Comparison of ENCODE assay signal across 19 cellular contexts in genomic region chr7:99384523-99384922, GRCh38. TPM values are rescaled to one million over a fixed set of nuclear protein-coding genes. Genes with fewer than 3 reads are reported as not detected.
DNase-seq lines count a peak whose midpoint lies in the region; ATAC-seq and TF ChIP-seq lines count a peak whose summit lies in the region.
"Had no signal": no experiment of that assay in that cellular context is flagged by ENCODE, and none has a peak within 500 bp of the region (broad histone marks: within the 10 kb centered on the region; RNA-seq: fewer than 3 reads in every experiment).

No MANE protein-coding gene starts in this region.

- no peaks in the 10 kb centered on the region for H3K9me3 ChIP-seq in PC-3 (ENCODE audit: low read length)
- H3K9me3 ChIP-seq: Peyer's patch, testis had no signal

- intact Hi-C loops in PC-3 (cut with micrococcal nuclease): no loop called here

- CTCF ChIA-PET in PC-3 (lab: Charles Lee): no interaction called here

- BruUV-seq in PC-3 (replicated peaks; lab: Mats Ljungman, UMichigan): no TSS peak

- H2AFZ ChIP-seq in PC-3 (ENCODE audit: low read length): no peak overlapping the region

- H3K36me3 Mint-ChIP-seq in stimulated activated naive CD8-positive, alpha-beta T cell treated with anti-CD3 and anti-CD28 coated beads, Interleukin-15, Interleukin-2, amounts not matched to agents 100 ng/mL and 50 ng/mL, for 24 hours (ENCODE audit: low read depth): peaks cover 33% of the 10 kb centered on the region
- peaks cover 63% of the 10 kb centered on the region for H3K36me3 Mint-ChIP-seq in central memory CD8-positive, alpha-beta T cell (ENCODE audit: insufficient read depth)

- ATAC-seq in stimulated activated naive CD8-positive, alpha-beta T cell treated with anti-CD3 and anti-CD28 coated beads, Interleukin-15, Interleukin-2, amounts not matched to agents 100 U/mL and 50 U/mL, for 24 hours: no peak
- peak; percentile 16; the same call in 1 of the 2 replicates for ATAC-seq in PC-3
- ATAC-seq in central memory CD8-positive, alpha-beta T cell (replicated peaks; ENCODE audit: extremely low read depth, poor library complexity, severe bottlenecking): no peak
- no peak for ATAC-seq in stimulated activated naive CD8-positive, alpha-beta T cell treated with anti-CD3 and anti-CD28 coated beads, Interleukin-15, amount 100 ng/mL, for 72 hours
- ATAC-seq in HG02981 (IDR thresholded peaks at IDR 0.05; ENCODE audit: unreplicated experiment): no peak

- H3K36me3 ChIP-seq in PC-3 (ENCODE audit: low read depth, low read length): peaks cover 17% of the 10 kb centered on the region

- H3K79me2 ChIP-seq in PC-3 (ENCODE audit: low read length): peaks cover 29% of the 10 kb centered on the region

- peaks cover 10% of the 10 kb centered on the region; the same call in 1 of the 2 replicates for H4K20me1 ChIP-seq in PC-3 (ENCODE audit: low read length)

- H3K4me3 ChIP-seq in PC-3 (ENCODE audit: low read length): no peak overlapping the region
- H3K4me3 ChIP-seq: Peyer's patch, testis had no signal

- H3K4me1 Mint-ChIP-seq in stimulated activated naive CD8-positive, alpha-beta T cell treated with anti-CD3 and anti-CD28 coated beads, Interleukin-15, Interleukin-2, amounts not matched to agents 100 ng/mL and 50 ng/mL, for 24 hours (ENCODE audit: low read depth): peaks cover 53% of the 10 kb centered on the region
- peaks cover 37% of the 10 kb centered on the region for H3K4me1 Mint-ChIP-seq in central memory CD8-positive, alpha-beta T cell
- H3K4me1 Mint-ChIP-seq in stimulated activated naive CD8-positive, alpha-beta T cell treated with anti-CD3 and anti-CD28 coated beads, Interleukin-15, amount 100 ng/mL, for 72 hours: peaks cover 61% of the 10 kb centered on the region

- H3K9ac ChIP-seq in PC-3 (ENCODE audit: low read length): no peak overlapping the region

- no peaks in the 10 kb centered on the region for H3K27me3 Mint-ChIP-seq in stimulated activated naive CD8-positive, alpha-beta T cell treated with anti-CD3 and anti-CD28 coated beads, Interleukin-15, Interleukin-2, amounts not matched to agents 100 ng/mL and 50 ng/mL, for 24 hours
- no peaks in the 10 kb centered on the region for H3K27me3 Mint-ChIP-seq in central memory CD8-positive, alpha-beta T cell
- H3K27me3 Mint-ChIP-seq in stimulated activated naive CD8-positive, alpha-beta T cell treated with anti-CD3 and anti-CD28 coated beads, Interleukin-15, amount 100 ng/mL, for 72 hours: no peaks in the 10 kb centered on the region

- H3K27ac Mint-ChIP-seq in stimulated activated naive CD8-positive, alpha-beta T cell treated with anti-CD3 and anti-CD28 coated beads, Interleukin-15, Interleukin-2, amounts not matched to agents 100 ng/mL and 50 ng/mL, for 24 hours: peak overlapping the region; percentile 89
- H3K27ac Mint-ChIP-seq in central memory CD8-positive, alpha-beta T cell (ENCODE audit: low read depth): peak overlapping the region; percentile 72
- H3K27ac Mint-ChIP-seq in stimulated activated naive CD8-positive, alpha-beta T cell treated with anti-CD3 and anti-CD28 coated beads, Interleukin-15, amount 100 ng/mL, for 72 hours: peak overlapping the region; percentile 54 to 86

- H3K27me3 ChIP-seq in PC-3 (ENCODE audit: low read length): no peaks in the 10 kb centered on the region
- H3K27me3 ChIP-seq: Peyer's patch, testis had no signal

- POLR2A ChIA-PET in PC-3 (lab: Charles Lee; ENCODE audit: unreplicated experiment): no interaction called here

- DNase-seq in stimulated activated naive CD8-positive, alpha-beta T cell treated with anti-CD3 and anti-CD28 coated beads, Interleukin-15, Interleukin-2, amounts not matched to agents 100 U/mL and 50 U/mL, for 24 hours: no peak
- no peak for DNase-seq in PC-3
- no peak for DNase-seq in central memory CD8-positive, alpha-beta T cell (ENCODE audit: low spot score in 2 of 2)
- DNase-seq in stimulated activated naive CD8-positive, alpha-beta T cell treated with anti-CD3 and anti-CD28 coated beads, Interleukin-15, amount 100 ng/mL, for 72 hours: no peak
- DNase-seq in substantia nigra (lab: John Stamatoyannopoulos, UW): no peak
- DNase-seq in NCI-H1092 (lab: John Stamatoyannopoulos, UW): no peak
- DNase-seq: activated effector memory CD4-positive, alpha-beta T cell treated with anti-CD3 and anti-CD28 coated beads, Interleukin-2, amount 50 U/mL, for 16 hours; AML-193; DMS153; foreskin fibroblast; hippocampal formation; mammary epithelial cell; NCI-H1436 treated with DMSO at 0.1 percent for 48 hours; NCI-H774; Peyer's patch; stimulated activated CD4-positive, alpha-beta T cell treated with anti-CD3 and anti-CD28 coated beads, Interleukin-4, amount 100 ng/mL, for 1 hour; testis had no signal

- H3K4me3 Mint-ChIP-seq in stimulated activated naive CD8-positive, alpha-beta T cell treated with anti-CD3 and anti-CD28 coated beads, Interleukin-15, Interleukin-2, amounts not matched to agents 100 ng/mL and 50 ng/mL, for 24 hours: no peak overlapping the region
- H3K4me3 Mint-ChIP-seq in central memory CD8-positive, alpha-beta T cell: no peak overlapping the region
- no peak overlapping the region for H3K4me3 Mint-ChIP-seq in stimulated activated naive CD8-positive, alpha-beta T cell treated with anti-CD3 and anti-CD28 coated beads, Interleukin-15, amount 100 ng/mL, for 72 hours

- no peaks in the 10 kb centered on the region for H3K9me3 Mint-ChIP-seq in stimulated activated naive CD8-positive, alpha-beta T cell treated with anti-CD3 and anti-CD28 coated beads, Interleukin-15, Interleukin-2, amounts not matched to agents 100 ng/mL and 50 ng/mL, for 24 hours
- H3K9me3 Mint-ChIP-seq in central memory CD8-positive, alpha-beta T cell: no peaks in the 10 kb centered on the region
- no peaks in the 10 kb centered on the region for H3K9me3 Mint-ChIP-seq in stimulated activated naive CD8-positive, alpha-beta T cell treated with anti-CD3 and anti-CD28 coated beads, Interleukin-15, amount 100 ng/mL, for 72 hours

- H3K9me2 ChIP-seq in PC-3 (replicated peaks; ENCODE audit: low read length): no peaks in the 10 kb centered on the region

- no peaks in the 10 kb centered on the region for H3F3A ChIP-seq in PC-3 (ENCODE audit: low read length, unreplicated experiment)

- H3K27ac ChIP-seq in PC-3 (ENCODE audit: low read length) (no peak overlapping the region), substantia nigra (ENCODE audit: low read depth, low read length, poor library complexity, severe bottlenecking) (no peak overlapping the region)
- H3K27ac ChIP-seq: testis had no signal

- peaks cover 8% of the 10 kb centered on the region; the same call in 1 of the 2 replicates for H3K4me1 ChIP-seq in PC-3 (ENCODE audit: insufficient read depth, low read length)

- no peak for TF ChIP-seq CTCF in PC-3 (conservative IDR thresholded peaks at IDR 0.05; ENCODE audit: low read depth, low read length)

- no peak overlapping the region for H3K4me2 ChIP-seq in PC-3 (ENCODE audit: low read length)

RNA-seq across cellular contexts. Expression of gene ARPC1B, which starts 10.0 kb away (rescaled TPM):
- total RNA-seq in PC-3 (2014; rRNA removed): 358 and 381 TPM in 2 replicates

RNA-seq across cellular contexts. Expression of gene PDAP1, which starts 23.9 kb away (rescaled TPM):
- total RNA-seq in PC-3 (2014; rRNA removed): 58.6 and 84.7 TPM in 2 replicates

RNA-seq across cellular contexts. Expression of gene BUD31, which starts 24.2 kb away (rescaled TPM):
- total RNA-seq in PC-3 (2014; rRNA removed): 120 and 144 TPM in 2 replicates

RNA-seq across cellular contexts. Expression of gene PTCD1, which starts 54.1 kb away (rescaled TPM):
- total RNA-seq in PC-3 (2014; rRNA removed): 10.4 and 11.5 TPM in 2 replicates

RNA-seq across cellular contexts. Expression of gene CPSF4, which starts 54.2 kb away (rescaled TPM):
- total RNA-seq in PC-3 (2014; rRNA removed): 49.5 and 65.3 TPM in 2 replicates
